In genomic region chrX:44938111-44938510, GRCh38 we compare ENCODE assay signal across 29 cellular contexts.
DNase-seq lines count a peak whose midpoint lies in the region; ATAC-seq, FAIRE-seq and TF ChIP-seq lines count a peak whose summit lies in the region.
"Had no signal": no experiment of that assay in that cellular context is flagged by ENCODE, and none has a peak within 500 bp of the region (broad histone marks: within the 10 kb centered on the region; RNA-seq: fewer than 3 reads in every experiment).

No MANE protein-coding gene starts in this region.

- no peaks in the 10 kb centered on the region for H3K36me3 ChIP-seq in CD4-positive, alpha-beta memory T cell (ENCODE audit: insufficient read depth, low read length)
- no peaks in the 10 kb centered on the region for H3K36me3 ChIP-seq in K562 (ENCODE audit: control insufficient read depth, insufficient read depth, low read length)
- no peaks in the 10 kb centered on the region for H3K36me3 ChIP-seq in naive thymus-derived CD4-positive, alpha-beta T cell (ENCODE audit: control insufficient read depth in 2 of 3, insufficient read depth in 3 of 3, low read length in 3 of 3)
- H3K36me3 ChIP-seq: ascending aorta, prostate gland, sigmoid colon had no signal

- peaks cover 48% of the 10 kb centered on the region for H3K4me1 ChIP-seq in CD4-positive, alpha-beta memory T cell (ENCODE audit: insufficient read depth, low read length)
- peaks cover 0 to 19% of the 10 kb centered on the region in 2 experiments; a peak in 3 of 5 replicates for H3K4me1 ChIP-seq in K562 (replicated peaks in 1 of 2; ENCODE audit: control insufficient read depth in 2 of 2, insufficient read depth in 2 of 2, low read length in 2 of 2)
- H3K4me1 ChIP-seq in naive thymus-derived CD4-positive, alpha-beta T cell (ENCODE audit: control insufficient read depth in 2 of 2, insufficient read depth in 2 of 2, low read length in 2 of 2): peaks cover 4 to 20% of the 10 kb centered on the region in 2 donors
- H3K4me1 ChIP-seq: prostate gland had no signal

- H3K9me3 Mint-ChIP-seq in activated CD4-positive, alpha-beta T cell treated with anti-CD3 and anti-CD28 coated beads for 36 hours (ENCODE audit: low read depth): peaks cover 2% of the 10 kb centered on the region
- no peaks in the 10 kb centered on the region for H3K9me3 Mint-ChIP-seq in CD4-positive, alpha-beta memory T cell
- peaks cover 0 to 23% (median 4%) of the 10 kb centered on the region in 11 donors for H3K9me3 Mint-ChIP-seq in naive thymus-derived CD4-positive, alpha-beta T cell
- peaks cover 2% of the 10 kb centered on the region for H3K9me3 Mint-ChIP-seq in activated CD4-positive, alpha-beta memory T cell treated with anti-CD3 and anti-CD28 coated beads for 36 hours
- H3K9me3 Mint-ChIP-seq: activated T-helper 1 cell treated with anti-CD3 and anti-CD28 coated beads, Interleukin-12 subunit alpha, Interleukin-12 subunit beta, Interleukin-2, Interleukin-4 antibody, amounts not matched to agents 30 ng/mL and 10 ng/mL and 1 ng/mL, durations not matched to agents 14 hours and 24 hours and 36 hours; dendritic cell treated with granulocyte-macrophage colony-stimulating factor and Interleukin-4, amounts not matched to agents 40 ng/mL and 50 ng/mL, for 4 days had no signal

- H3K4me2 ChIP-seq in K562 (ENCODE audit: insufficient read depth, low read length): 0 out of 2 replicates have a peak overlapping the region, but pooled peaks have one; percentile 12
- H3K4me2 ChIP-seq: PC-9 had no signal

- H3K27me3 Mint-ChIP-seq in activated CD4-positive, alpha-beta T cell treated with anti-CD3 and anti-CD28 coated beads for 36 hours: no peaks in the 10 kb centered on the region
- no peaks in the 10 kb centered on the region for H3K27me3 Mint-ChIP-seq in CD4-positive, alpha-beta memory T cell
- no peaks in the 10 kb centered on the region for H3K27me3 Mint-ChIP-seq in naive thymus-derived CD4-positive, alpha-beta T cell
- H3K27me3 Mint-ChIP-seq in activated CD4-positive, alpha-beta memory T cell treated with anti-CD3 and anti-CD28 coated beads for 36 hours: no peaks in the 10 kb centered on the region
- H3K27me3 Mint-ChIP-seq: activated CD4-positive, alpha-beta T cell treated with anti-CD3 and anti-CD28 coated beads, Interleukin-2, amount 10 ng/mL, durations not matched to agents 7 days and 5 days; dendritic cell treated with granulocyte-macrophage colony-stimulating factor and Interleukin-4, amounts not matched to agents 40 ng/mL and 50 ng/mL, for 4 days; stimulated activated naive B cell treated with anti-CD40 and anti-IgM and Interleukin-4, amounts not matched to agents 10 μg/mL and 1 μg/mL and 100 μg/mL, for 72 hours had no signal

- no peak overlapping the region for H2AFZ ChIP-seq in K562 (ENCODE audit: low read depth, low read length)
- H2AFZ ChIP-seq: PC-9 had no signal

- BruUV-seq in K562 (replicated peaks; lab: Mats Ljungman, UMichigan): no TSS peak

- H3K27ac ChIP-seq in CD4-positive, alpha-beta memory T cell (ENCODE audit: low read depth, low read length): no peak overlapping the region
- H3K27ac ChIP-seq in K562 (ENCODE audit: extremely low read depth, low read depth, low read length): no peak overlapping the region
- H3K27ac ChIP-seq in naive thymus-derived CD4-positive, alpha-beta T cell (ENCODE audit: low read depth, low read length): no peak overlapping the region
- H3K27ac ChIP-seq: 22Rv1, ascending aorta, PC-9, prostate gland, sigmoid colon had no signal

- H3K4me3 Mint-ChIP-seq in activated CD4-positive, alpha-beta T cell treated with anti-CD3 and anti-CD28 coated beads for 36 hours: no peak overlapping the region
- peak overlapping the region in 4 of 8 donors; percentile 26 to 75 (median 52) for H3K4me3 Mint-ChIP-seq in CD4-positive, alpha-beta memory T cell
- peak overlapping the region in 8 of 10 donors; percentile 30 to 79 (median 66) for H3K4me3 Mint-ChIP-seq in naive thymus-derived CD4-positive, alpha-beta T cell
- no peak overlapping the region for H3K4me3 Mint-ChIP-seq in activated CD4-positive, alpha-beta memory T cell treated with anti-CD3 and anti-CD28 coated beads for 36 hours
- H3K4me3 Mint-ChIP-seq: activated CD4-positive, alpha-beta T cell treated with anti-CD3 and anti-CD28 coated beads, Interleukin-2, amount 10 ng/mL, durations not matched to agents 7 days and 5 days; activated naive CD4-positive, alpha-beta T cell treated with anti-CD3 and anti-CD28 coated beads for 36 hours; activated T-helper 1 cell treated with anti-CD3 and anti-CD28 coated beads, Interleukin-12 subunit alpha, Interleukin-12 subunit beta, Interleukin-2, Interleukin-4 antibody, amounts not matched to agents 30 ng/mL and 10 ng/mL and 1 ng/mL, durations not matched to agents 14 hours and 24 hours and 36 hours; dendritic cell treated with granulocyte-macrophage colony-stimulating factor and Interleukin-4, amounts not matched to agents 40 ng/mL and 50 ng/mL, for 4 days; stimulated activated naive B cell treated with anti-CD40 and anti-IgM and Interleukin-4, amounts not matched to agents 10 μg/mL and 1 μg/mL and 100 μg/mL, for 72 hours; T-helper 2 cell treated with Interferon-gamma antibody and Interleukin-4, amounts not matched to agents 5 μg/mL and 100 μg/mL, for 36 hours had no signal

- TF ChIP-seq EP300 in K562 (IDR thresholded peaks at IDR 0.05; ENCODE audit: low read length): no peak

- POLR2A ChIA-PET in activated CD4-positive, alpha-beta T cell treated with anti-CD3 and anti-CD28 coated beads for 36 hours (lab: Charles Lee): interaction anchor here (0.8 to 1.3 kb wide), 2 partner anchors 62 to 63 kb away, joined by 3 to 6 read pairs; no protein-coding TSS in a partner anchor
- POLR2A ChIA-PET in CD4-positive, alpha-beta memory T cell (lab: Charles Lee; ENCODE audit: partially characterized antibody): no interaction called here
- POLR2A ChIA-PET in K562 (lab: Yijun Ruan, JAX): interaction anchor here (0.6 kb wide), 2 partner anchors 10 to 310 kb away, joined by 3 read pairs; no protein-coding TSS in a partner anchor
- POLR2A ChIA-PET in naive thymus-derived CD4-positive, alpha-beta T cell (lab: Charles Lee): interaction anchor here (0.7 kb wide), 1 partner anchor 17 kb away, joined by 3 read pairs; no protein-coding TSS in a partner anchor
- POLR2A ChIA-PET in activated CD4-positive, alpha-beta memory T cell treated with anti-CD3 and anti-CD28 coated beads for 36 hours (lab: Charles Lee): no interaction called here

- H3K27ac Mint-ChIP-seq in activated CD4-positive, alpha-beta T cell treated with anti-CD3 and anti-CD28 coated beads for 36 hours: peak overlapping the region; percentile 59
- peak overlapping the region in 5 of 7 donors; percentile 21 to 78 (median 74) for H3K27ac Mint-ChIP-seq in CD4-positive, alpha-beta memory T cell
- peak overlapping the region in 6 of 9 donors; percentile 11 to 76 (median 50) for H3K27ac Mint-ChIP-seq in naive thymus-derived CD4-positive, alpha-beta T cell
- no peak overlapping the region for H3K27ac Mint-ChIP-seq in activated CD4-positive, alpha-beta memory T cell treated with anti-CD3 and anti-CD28 coated beads for 36 hours
- H3K27ac Mint-ChIP-seq: activated CD4-positive, alpha-beta T cell treated with anti-CD3 and anti-CD28 coated beads, Interleukin-2, amount 10 ng/mL, durations not matched to agents 7 days and 5 days; activated naive CD4-positive, alpha-beta T cell treated with anti-CD3 and anti-CD28 coated beads for 36 hours; activated T-helper 1 cell treated with anti-CD3 and anti-CD28 coated beads, Interleukin-12 subunit alpha, Interleukin-12 subunit beta, Interleukin-2, Interleukin-4 antibody, amounts not matched to agents 30 ng/mL and 10 ng/mL and 1 ng/mL, durations not matched to agents 14 hours and 24 hours and 36 hours; dendritic cell treated with granulocyte-macrophage colony-stimulating factor and Interleukin-4, amounts not matched to agents 40 ng/mL and 50 ng/mL, for 4 days; T-helper 2 cell treated with Interferon-gamma antibody and Interleukin-4, amounts not matched to agents 5 μg/mL and 100 μg/mL, for 36 hours had no signal

- peaks cover 7% of the 10 kb centered on the region for H3K36me3 Mint-ChIP-seq in activated CD4-positive, alpha-beta T cell treated with anti-CD3 and anti-CD28 coated beads for 36 hours (ENCODE audit: low read depth)
- peaks cover 2 to 20% of the 10 kb centered on the region in 2 donors for H3K36me3 Mint-ChIP-seq in CD4-positive, alpha-beta memory T cell
- peaks cover 0 to 38% (median 12%) of the 10 kb centered on the region in 5 donors for H3K36me3 Mint-ChIP-seq in naive thymus-derived CD4-positive, alpha-beta T cell
- H3K36me3 Mint-ChIP-seq in activated CD4-positive, alpha-beta memory T cell treated with anti-CD3 and anti-CD28 coated beads for 36 hours: peaks cover 5% of the 10 kb centered on the region

- H3K9ac ChIP-seq in K562 (ENCODE audit: insufficient read depth in 1 of 2, low read depth in 2 of 2, low read length in 2 of 2): no peak overlapping the region

- H3K27me3 ChIP-seq in CD4-positive, alpha-beta memory T cell (ENCODE audit: insufficient read depth, low read length): no peaks in the 10 kb centered on the region
- H3K27me3 ChIP-seq in K562 (ENCODE audit: control insufficient read depth in 2 of 2, insufficient read depth in 2 of 2, low read length in 2 of 2): no peaks in the 10 kb centered on the region
- no peaks in the 10 kb centered on the region for H3K27me3 ChIP-seq in naive thymus-derived CD4-positive, alpha-beta T cell (ENCODE audit: control insufficient read depth in 2 of 2, insufficient read depth in 2 of 2, low read length in 2 of 2)
- H3K27me3 ChIP-seq: ascending aorta, sigmoid colon had no signal

- peaks cover 23% of the 10 kb centered on the region; the same call in 1 of the 2 replicates for H4K20me1 ChIP-seq in K562 (replicated peaks; ENCODE audit: control insufficient read depth, insufficient read depth, low read length)

- TF ChIP-seq POLR2A in K562 (conservative IDR thresholded peaks at IDR 0.05): no peak

- H3K4me3 ChIP-seq in CD4-positive, alpha-beta memory T cell (ENCODE audit: low read length in 2 of 2): no peak overlapping the region
- H3K4me3 ChIP-seq in K562: no peak overlapping the region
- no peak overlapping the region for H3K4me3 ChIP-seq in naive thymus-derived CD4-positive, alpha-beta T cell (ENCODE audit: low read length)
- H3K4me3 ChIP-seq: ascending aorta, lung, PC-9, prostate gland, sigmoid colon had no signal

- intact Hi-C loops in activated CD4-positive, alpha-beta T cell treated with anti-CD3 and anti-CD28 coated beads for 36 hours (cut with DNase I, micrococcal nuclease): no loop called here
- intact Hi-C loops in CD4-positive, alpha-beta memory T cell (cut with micrococcal nuclease): no loop called here
- intact Hi-C loops in K562 (cut with micrococcal nuclease): no loop called here
- intact Hi-C loops in naive thymus-derived CD4-positive, alpha-beta T cell (cut with micrococcal nuclease): no loop called here
- intact Hi-C loops in activated CD4-positive, alpha-beta memory T cell treated with anti-CD3 and anti-CD28 coated beads for 36 hours (cut with micrococcal nuclease): no loop called here

- DNase-seq in activated CD4-positive, alpha-beta T cell treated with anti-CD3 and anti-CD28 coated beads for 36 hours: no peak
- no peak for DNase-seq in activated CD4-positive, alpha-beta T cell treated with anti-CD3 and anti-CD28 coated beads for 48 hours
- DNase-seq in CD4-positive, alpha-beta memory T cell: no peak
- DNase-seq in K562 (ENCODE audit: extremely low read depth in 1 of 4, low spot score in 3 of 4) (no peak), DMS53 treated with DMSO at 0.1 percent for 48 hours (lab: John Stamatoyannopoulos, UW; ENCODE audit: unreplicated experiment) (no peak), Ammon's horn (ENCODE audit: low spot score) (no peak)
- DNase-seq in naive thymus-derived CD4-positive, alpha-beta T cell: no peak
- DNase-seq in activated CD4-positive, alpha-beta memory T cell treated with anti-CD3 and anti-CD28 coated beads for 36 hours: no peak
- DNase-seq: activated CD4-positive, alpha-beta T cell treated with anti-CD3 and anti-CD28 coated beads, Interleukin-2, amount 10 ng/mL, durations not matched to agents 7 days and 5 days; activated naive CD4-positive, alpha-beta T cell treated with anti-CD3 and anti-CD28 coated beads for 36 hours; DMS79; GDM1; H7; IMR-90; NCI-H1105 treated with DMSO at 0.1 percent for 48 hours; NCI-H1930; NCI-H524 treated with DMSO at 0.1 percent for 48 hours; PC-9; sigmoid colon; stimulated activated CD4-positive, alpha-beta T cell treated with anti-CD3 and anti-CD28 coated beads, Interleukin-4, amount 100 ng/mL, for 4 hours; stimulated activated naive B cell treated with anti-CD40 and anti-IgM and Interleukin-4, amounts not matched to agents 10 μg/mL and 1 μg/mL and 100 μg/mL, for 72 hours had no signal

- H3K9me3 ChIP-seq in CD4-positive, alpha-beta memory T cell (ENCODE audit: control insufficient read depth in 1 of 2, low read length in 2 of 2): no peaks in the 10 kb centered on the region
- H3K9me3 ChIP-seq in K562 (replicated peaks; ENCODE audit: control insufficient read depth, insufficient read depth, low read depth, low read length): no peaks in the 10 kb centered on the region
- H3K9me3 ChIP-seq in naive thymus-derived CD4-positive, alpha-beta T cell (ENCODE audit: control insufficient read depth in 2 of 3, low read length in 3 of 3): no peaks in the 10 kb centered on the region
- H3K9me3 ChIP-seq: prostate gland, sigmoid colon had no signal

- peaks cover 48% of the 10 kb centered on the region for H3K4me1 Mint-ChIP-seq in activated CD4-positive, alpha-beta T cell treated with anti-CD3 and anti-CD28 coated beads for 36 hours
- H3K4me1 Mint-ChIP-seq in CD4-positive, alpha-beta memory T cell: peaks cover 38 to 77% (median 58%) of the 10 kb centered on the region in 4 donors
- H3K4me1 Mint-ChIP-seq in naive thymus-derived CD4-positive, alpha-beta T cell: peaks cover 21 to 85% (median 64%) of the 10 kb centered on the region in 7 donors
- H3K4me1 Mint-ChIP-seq in activated CD4-positive, alpha-beta memory T cell treated with anti-CD3 and anti-CD28 coated beads for 36 hours (ENCODE audit: low read depth): peaks cover 51% of the 10 kb centered on the region

- in situ Hi-C loops in K562 (cut with MboI): no loop called here

- CTCF ChIA-PET in activated CD4-positive, alpha-beta T cell treated with anti-CD3 and anti-CD28 coated beads for 36 hours (lab: Charles Lee): no interaction called here
- CTCF ChIA-PET in CD4-positive, alpha-beta memory T cell (lab: Charles Lee; ENCODE audit: partially characterized antibody): interaction anchor here (0.9 kb wide), 1 partner anchor 132 kb away, joined by 3 read pairs; no protein-coding TSS in a partner anchor
- CTCF ChIA-PET in K562 (lab: Yijun Ruan, JAX; ENCODE audit: low intra/inter-chr PET ratio): no interaction called here
- CTCF ChIA-PET in naive thymus-derived CD4-positive, alpha-beta T cell (lab: Charles Lee): no interaction called here
- CTCF ChIA-PET in activated CD4-positive, alpha-beta memory T cell treated with anti-CD3 and anti-CD28 coated beads for 36 hours (lab: Charles Lee): interaction anchor here (0.6 kb wide), 1 partner anchor 37 kb away, joined by 3 read pairs; no protein-coding TSS in a partner anchor

- FAIRE-seq in K562 (lab: Jason Lieb, UNC): no peak

- 29% methylated on average over 3 of the region's 4 CpGs for WGBS in K562 (ENCODE audit: insufficient coverage, low coverage, missing lambda C conversion rate)

- no peak for ATAC-seq in activated CD4-positive, alpha-beta T cell treated with anti-CD3 and anti-CD28 coated beads for 36 hours
- peak; percentile 38; the same call in 2 of the 3 replicates for ATAC-seq in K562
- no peak for ATAC-seq in naive thymus-derived CD4-positive, alpha-beta T cell
- ATAC-seq: Right ventricle myocardium inferior had no signal

- no peak for TF ChIP-seq RAD21 in K562 (CRISPR knock-in tag; conservative IDR thresholded peaks at IDR 0.05 in 1 of 2, IDR thresholded peaks at IDR 0.05 in 1 of 2)

- peaks cover 93% of the 10 kb centered on the region for H3K79me2 ChIP-seq in K562 (ENCODE audit: control insufficient read depth, insufficient read depth, low read length)

- no peak for TF ChIP-seq CTCF in K562 (IDR thresholded peaks at IDR 0.05 in 2 of 3, conservative IDR thresholded peaks at IDR 0.05 in 1 of 3; ENCODE audit: insufficient read depth in 2 of 3, low read depth in 1 of 3, low read length in 3 of 3)

- peaks cover 3% of the 10 kb centered on the region for H3K9me1 ChIP-seq in K562 (ENCODE audit: control insufficient read depth, insufficient read depth, low read length)

Comparison
In these comparisons a context has a peak if more than half of its experiments do, and no peak if none do; other contexts are left out.
1. H3K4me3 Mint-ChIP-seq: peak in naive thymus-derived CD4-positive, alpha-beta T cell (8 of 10); none in activated CD4-positive, alpha-beta T cell treated with anti-CD3 and anti-CD28 coated beads for 36 hours (single experiment) and activated CD4-positive, alpha-beta memory T cell treated with anti-CD3 and anti-CD28 coated beads for 36 hours (single experiment).
2. CTCF ChIA-PET loops: an anchor here in CD4-positive, alpha-beta memory T cell (0.9 kb wide) and activated CD4-positive, alpha-beta memory T cell treated with anti-CD3 and anti-CD28 coated beads for 36 hours (0.6 kb wide); none called in activated CD4-positive, alpha-beta T cell treated with anti-CD3 and anti-CD28 coated beads for 36 hours, K562 and naive thymus-derived CD4-positive, alpha-beta T cell.
3. POLR2A ChIA-PET loops: an anchor here in activated CD4-positive, alpha-beta T cell treated with anti-CD3 and anti-CD28 coated beads for 36 hours (0.8 to 1.3 kb wide), K562 (0.6 kb wide) and naive thymus-derived CD4-positive, alpha-beta T cell (0.7 kb wide); none called in CD4-positive, alpha-beta memory T cell and activated CD4-positive, alpha-beta memory T cell treated with anti-CD3 and anti-CD28 coated beads for 36 hours.